ENCODE assay signal across 8 cellular contexts in the genomic region with DNA sequence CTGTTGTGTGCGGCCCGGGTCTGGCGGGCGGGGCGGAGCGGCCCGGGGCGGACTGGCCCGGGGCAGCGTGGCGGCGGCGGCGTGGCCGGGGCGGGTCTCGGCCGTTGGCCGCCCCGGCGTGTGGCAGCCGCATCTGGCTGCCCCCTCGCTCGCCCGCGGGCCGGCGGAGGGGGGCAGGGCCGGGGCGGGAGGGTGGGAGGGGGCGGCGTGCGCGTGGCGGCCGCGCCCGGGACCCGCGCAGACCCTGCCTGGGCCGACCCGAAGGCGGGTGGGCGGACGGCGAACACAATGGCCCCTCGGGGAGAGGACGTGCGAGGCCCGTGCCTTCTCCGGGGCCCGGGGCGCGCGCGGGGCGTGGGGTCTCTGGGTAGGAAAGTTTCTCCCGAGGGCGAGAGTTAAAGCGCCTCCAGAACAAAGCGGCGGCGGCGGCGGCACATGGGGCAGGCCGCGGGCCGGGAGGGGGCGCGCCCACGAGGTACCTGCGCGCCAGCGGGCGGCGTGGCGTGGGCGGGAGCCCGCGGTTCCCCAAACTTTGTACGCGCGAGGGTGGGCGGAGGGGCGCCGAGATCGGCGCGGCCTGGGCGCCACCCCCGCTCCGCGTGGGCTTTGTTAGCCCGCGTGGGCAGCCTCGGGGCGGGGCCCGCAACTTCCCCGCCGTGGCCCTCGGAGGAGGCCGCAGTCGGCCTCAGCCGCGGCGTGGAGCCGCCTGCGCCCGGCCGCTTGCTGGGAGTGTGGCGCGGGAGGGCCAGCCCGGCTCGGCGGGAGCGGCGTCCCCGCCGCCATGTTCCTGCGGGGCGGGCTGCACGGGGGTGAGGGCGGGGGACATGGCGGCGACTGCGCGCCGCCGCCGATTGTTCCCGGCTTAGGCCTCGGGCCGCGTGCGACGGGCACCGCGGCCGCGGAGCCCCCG. TPM values are rescaled to one million over a fixed set of nuclear protein-coding genes. Genes with fewer than 3 reads are reported as not detected.
DNase-seq lines count a peak whose midpoint lies in the region; ATAC-seq, FAIRE-seq and TF ChIP-seq lines count a peak whose summit lies in the region.

No MANE protein-coding gene starts in this region.

- H2AFZ ChIP-seq in neuron (ENCODE audit: low read depth, low read length): no peak overlapping the region

- H3K27me3 Mint-ChIP-seq in activated T-helper 17 cell treated with anti-CD3 and anti-CD28 coated beads, Interleukin-2, amount 50 U/mL, for 72 hours: no peaks in the 10 kb centered on the region

- H3K36me3 ChIP-seq in neuron (ENCODE audit: insufficient read depth, low read length): peaks cover 37% of the 10 kb centered on the region
- H3K36me3 ChIP-seq in suprapubic skin: peaks cover 24% of the 10 kb centered on the region

- peak in 1 of 2 donors; percentile 36 for TF ChIP-seq POLR2A in suprapubic skin (IDR thresholded peaks at IDR 0.05)

- H3K9me3 Mint-ChIP-seq in activated T-helper 17 cell treated with anti-CD3 and anti-CD28 coated beads, Interleukin-2, amount 50 U/mL, for 72 hours: no peaks in the 10 kb centered on the region

- peak overlapping the region; percentile 93 for H3K4me3 ChIP-seq in neuron (ENCODE audit: low read length)
- H3K4me3 ChIP-seq in suprapubic skin: peak overlapping the region; percentile 98

- FAIRE-seq in GM18507 (lab: Jason Lieb, UNC): no peak

- no peak for TF ChIP-seq CTCF in suprapubic skin (IDR thresholded peaks at IDR 0.05)

- H3K9me3 ChIP-seq in neuron (ENCODE audit: low read length): no peaks in the 10 kb centered on the region
- H3K9me3 ChIP-seq in suprapubic skin: no peaks in the 10 kb centered on the region

- no peak overlapping the region for H3K4me3 Mint-ChIP-seq in activated T-helper 17 cell treated with anti-CD3 and anti-CD28 coated beads, Interleukin-2, amount 50 U/mL, for 72 hours

- H3K36me3 Mint-ChIP-seq in activated T-helper 17 cell treated with anti-CD3 and anti-CD28 coated beads, Interleukin-2, amount 50 U/mL, for 72 hours (ENCODE audit: low read depth): peaks cover 53% of the 10 kb centered on the region

- no peaks in the 10 kb centered on the region for H3K27me3 ChIP-seq in neuron (ENCODE audit: insufficient read depth, low read length)
- peaks cover 8% of the 10 kb centered on the region for H3K27me3 ChIP-seq in suprapubic skin

- peaks cover 18% of the 10 kb centered on the region for H3K4me1 Mint-ChIP-seq in activated T-helper 17 cell treated with anti-CD3 and anti-CD28 coated beads, Interleukin-2, amount 50 U/mL, for 72 hours

- H3K27ac ChIP-seq in suprapubic skin: peak overlapping the region; percentile 99

- DNase-seq in GM18507 (ENCODE audit: extremely low spot score, insufficient read length, low read depth): peak; percentile 32
- peak; percentile 85 for DNase-seq in NCI-H69 (lab: John Stamatoyannopoulos, UW)
- DNase-seq in fibroblast of peridontal ligament (ENCODE audit: extremely low read depth): peak; percentile 40
- peak in 1 of 2 donors; percentile 72 for DNase-seq in suprapubic skin (ENCODE audit: low spot score in 2 of 2)
- DNase-seq in NCI-H128 (lab: John Stamatoyannopoulos, UW; ENCODE audit: unreplicated experiment): no peak

- under 1% methylated on average over 33 of the region's 141 CpGs for WGBS in suprapubic skin

- H3K27ac Mint-ChIP-seq in activated T-helper 17 cell treated with anti-CD3 and anti-CD28 coated beads, Interleukin-2, amount 50 U/mL, for 72 hours: no peak overlapping the region

- peak; percentile 33 for ATAC-seq in HG02588 (IDR thresholded peaks at IDR 0.05; ENCODE audit: unreplicated experiment)
- ATAC-seq in activated T-helper 17 cell treated with anti-CD3 and anti-CD28 coated beads, Interleukin-2, amount 50 U/mL, for 72 hours (replicated peaks): peak; percentile 47

- peaks cover 35% of the 10 kb centered on the region for H3K4me1 ChIP-seq in neuron (ENCODE audit: insufficient read depth, low read length)
- peaks cover 31% of the 10 kb centered on the region for H3K4me1 ChIP-seq in suprapubic skin

- no peak for TF ChIP-seq EP300 in suprapubic skin (IDR thresholded peaks at IDR 0.05)

RNA-seq across cellular contexts. Expression of a gene that starts 0.8 kb away (rescaled TPM):
- total RNA-seq in activated T-helper 17 cell treated with anti-CD3 and anti-CD28 coated beads, Interleukin-2, amount 50 U/mL, for 72 hours: 10 to 100 TPM; 19.1 to 22.0 TPM
- 10 to 100 TPM in 1 of 4 donors, 1 to 10 TPM in 3; 4.0 to 12.8 (median 4.2) TPM for total RNA-seq in suprapubic skin

RNA-seq across cellular contexts. Expression of a gene that starts 50.2 kb away (rescaled TPM):
- under 1 TPM; 0.09 to 0.29 TPM for total RNA-seq in activated T-helper 17 cell treated with anti-CD3 and anti-CD28 coated beads, Interleukin-2, amount 50 U/mL, for 72 hours
- total RNA-seq in suprapubic skin: under 1 TPM in 1 of 4 donors, not detected in 3; 0.55 TPM
